Comparison of ENCODE assay signal across 16 cellular contexts in the genomic region with DNA sequence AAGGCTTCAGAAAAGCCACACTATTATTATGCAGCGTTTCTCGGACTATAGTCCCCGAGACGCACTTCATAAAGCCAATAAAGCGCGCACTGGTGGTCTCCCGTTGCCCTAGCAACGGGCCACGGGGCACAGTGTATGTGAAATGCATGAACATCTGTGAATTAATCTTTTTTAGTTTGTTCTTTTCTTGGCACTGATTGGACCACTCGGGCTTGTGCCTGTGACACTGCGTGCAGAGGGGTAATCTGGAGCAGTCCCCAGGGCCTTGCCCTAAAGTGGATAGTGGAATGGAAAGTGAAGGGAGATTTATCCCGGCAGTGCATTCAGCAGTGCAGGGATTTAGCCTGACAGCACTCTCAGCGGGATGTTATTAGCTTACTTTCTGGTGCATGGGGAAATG.
DNase-seq lines count a peak whose midpoint lies in the region; ATAC-seq and TF ChIP-seq lines count a peak whose summit lies in the region.
"Had no signal": no experiment of that assay in that cellular context is flagged by ENCODE, and none has a peak within 500 bp of the region (broad histone marks: within the 10 kb centered on the region; RNA-seq: fewer than 3 reads in every experiment).

No MANE protein-coding gene starts in this region.

- H3K4me3 Mint-ChIP-seq in dendritic cell treated with granulocyte-macrophage colony-stimulating factor and Interleukin-4, amounts not matched to agents 40 ng/mL and 50 ng/mL, for 4 days = no peak overlapping the region
- peak overlapping the region in 2 of 3 experiments; percentile 34 to 36 for H3K4me3 Mint-ChIP-seq in nephron
- H3K4me3 Mint-ChIP-seq: activated CD8-positive, alpha-beta T cell treated with anti-CD3 and anti-CD28 coated beads, Interleukin-2, amount 10 ng/mL, durations not matched to agents 7 days and 5 days had no signal

- H3K4me1 ChIP-seq in BE2C = peaks cover 37% of the 10 kb centered on the region
- H3K4me1 ChIP-seq in right lobe of liver = peaks cover 0 to 10% (median 5%) of the 10 kb centered on the region in 4 donors

- no peaks in the 10 kb centered on the region for H3K9me3 Mint-ChIP-seq in dendritic cell treated with granulocyte-macrophage colony-stimulating factor and Interleukin-4, amounts not matched to agents 40 ng/mL and 50 ng/mL, for 4 days
- no peaks in the 10 kb centered on the region for H3K9me3 Mint-ChIP-seq in nephron

- peaks cover 64% of the 10 kb centered on the region for H3K4me1 Mint-ChIP-seq in dendritic cell treated with granulocyte-macrophage colony-stimulating factor and Interleukin-4, amounts not matched to agents 40 ng/mL and 50 ng/mL, for 4 days (ENCODE audit: low read depth)
- H3K4me1 Mint-ChIP-seq in nephron = peaks cover 48% of the 10 kb centered on the region

- H3K36me3 ChIP-seq in BE2C (0 out of 2 replicates have a peak, but pooled peaks cover 9% of the 10 kb centered on the region), right lobe of liver (no peaks in the 10 kb centered on the region)
- H3K36me3 ChIP-seq: pancreas, thoracic aorta had no signal

- no peaks in the 10 kb centered on the region for H3K27me3 ChIP-seq in BE2C
- no peaks in the 10 kb centered on the region for H3K27me3 ChIP-seq in right lobe of liver
- H3K27me3 ChIP-seq: pancreas had no signal

- H3K27me3 Mint-ChIP-seq in dendritic cell treated with granulocyte-macrophage colony-stimulating factor and Interleukin-4, amounts not matched to agents 40 ng/mL and 50 ng/mL, for 4 days = no peaks in the 10 kb centered on the region
- no peaks in the 10 kb centered on the region for H3K27me3 Mint-ChIP-seq in nephron (ENCODE audit: low read depth)

- WGBS in right lobe of liver (ENCODE audit: insufficient coverage, low coverage, low lambda C conversion rate, missing lambda C conversion rate) = 83% methylated on average over 10 of the region's 13 CpGs

- peak overlapping the region; percentile 33 for H3K4me3 ChIP-seq in BE2C (ENCODE audit: low read depth, low read length)
- H3K4me3 ChIP-seq in right lobe of liver = no peak overlapping the region
- H3K4me3 ChIP-seq: pancreas, thoracic aorta had no signal

- peaks cover 25% of the 10 kb centered on the region for H3K36me3 Mint-ChIP-seq in dendritic cell treated with granulocyte-macrophage colony-stimulating factor and Interleukin-4, amounts not matched to agents 40 ng/mL and 50 ng/mL, for 4 days (ENCODE audit: low read depth)
- H3K36me3 Mint-ChIP-seq in nephron (ENCODE audit: low read depth) = peaks cover 7% of the 10 kb centered on the region

- intact Hi-C loops in dendritic cell treated with granulocyte-macrophage colony-stimulating factor and Interleukin-4, amounts not matched to agents 40 ng/mL and 50 ng/mL, for 4 days (cut with micrococcal nuclease) = no loop called here
- intact Hi-C loops in right lobe of liver (cut with DNase I) = no loop called here

- no peak overlapping the region for H3K27ac ChIP-seq in right lobe of liver
- H3K27ac ChIP-seq: pancreas, thoracic aorta had no signal

- ATAC-seq in GM18858 (IDR thresholded peaks at IDR 0.05; ENCODE audit: unreplicated experiment) (no peak), right lobe of liver (no peak)
- ATAC-seq: activated CD8-positive, alpha-beta T cell treated with anti-CD3 and anti-CD28 coated beads, Interleukin-2, amount 10 ng/mL, durations not matched to agents 7 days and 5 days; HepG2; pancreas had no signal

- TF ChIP-seq CTCF in BE2C (IDR thresholded peaks at IDR 0.05; ENCODE audit: low read depth, low read length) (no peak), nephron (IDR thresholded peaks at IDR 0.05; ENCODE audit: unreplicated experiment in 3 of 3) (no peak), right lobe of liver (IDR thresholded peaks at IDR 0.05) (no peak)

- no peaks in the 10 kb centered on the region for H3K9me3 ChIP-seq in BE2C
- no peaks in the 10 kb centered on the region for H3K9me3 ChIP-seq in right lobe of liver
- H3K9me3 ChIP-seq: pancreas, thoracic aorta had no signal

- no peak for TF ChIP-seq POLR2A in right lobe of liver (IDR thresholded peaks at IDR 0.05)

- peak; percentile 85 for DNase-seq in BE2C
- DNase-seq in NCI-H1694 (lab: John Stamatoyannopoulos, UW) = peak; percentile 37
- DNase-seq in SHP77 (lab: John Stamatoyannopoulos, UW) = no peak
- no peak for DNase-seq in HUDEP-2 (lab: John Stamatoyannopoulos, UW; ENCODE audit: unreplicated experiment in 76 of 76)
- DNase-seq in right lobe of liver = no peak
- DNase-seq: activated CD8-positive, alpha-beta T cell treated with anti-CD3 and anti-CD28 coated beads, Interleukin-2, amount 10 ng/mL, durations not matched to agents 7 days and 5 days; activated effector memory CD4-positive, alpha-beta T cell treated with Interleukin-2 at 50 U/mL for 16 hours; cortex of kidney; DMS53; NCI-H526 treated with DMSO at 0.1 percent for 48 hours; pancreas had no signal

- peak overlapping the region; percentile 69 for H3K27ac Mint-ChIP-seq in dendritic cell treated with granulocyte-macrophage colony-stimulating factor and Interleukin-4, amounts not matched to agents 40 ng/mL and 50 ng/mL, for 4 days
- peak overlapping the region; percentile 3 to 40 (median 28) for H3K27ac Mint-ChIP-seq in nephron
- H3K27ac Mint-ChIP-seq: activated CD8-positive, alpha-beta T cell treated with anti-CD3 and anti-CD28 coated beads, Interleukin-2, amount 10 ng/mL, durations not matched to agents 7 days and 5 days had no signal

Comparison
In these comparisons a context has a peak if more than half of its experiments do, and no peak if none do; other contexts are left out.
1. DNase-seq: peak in BE2C (single experiment) and NCI-H1694 (single experiment); none in SHP77 (0 of 2), HUDEP-2 (0 of 76) and right lobe of liver (0 of 3).